Comparison of ENCODE assay signal across 8 cellular contexts in the genomic region with DNA sequence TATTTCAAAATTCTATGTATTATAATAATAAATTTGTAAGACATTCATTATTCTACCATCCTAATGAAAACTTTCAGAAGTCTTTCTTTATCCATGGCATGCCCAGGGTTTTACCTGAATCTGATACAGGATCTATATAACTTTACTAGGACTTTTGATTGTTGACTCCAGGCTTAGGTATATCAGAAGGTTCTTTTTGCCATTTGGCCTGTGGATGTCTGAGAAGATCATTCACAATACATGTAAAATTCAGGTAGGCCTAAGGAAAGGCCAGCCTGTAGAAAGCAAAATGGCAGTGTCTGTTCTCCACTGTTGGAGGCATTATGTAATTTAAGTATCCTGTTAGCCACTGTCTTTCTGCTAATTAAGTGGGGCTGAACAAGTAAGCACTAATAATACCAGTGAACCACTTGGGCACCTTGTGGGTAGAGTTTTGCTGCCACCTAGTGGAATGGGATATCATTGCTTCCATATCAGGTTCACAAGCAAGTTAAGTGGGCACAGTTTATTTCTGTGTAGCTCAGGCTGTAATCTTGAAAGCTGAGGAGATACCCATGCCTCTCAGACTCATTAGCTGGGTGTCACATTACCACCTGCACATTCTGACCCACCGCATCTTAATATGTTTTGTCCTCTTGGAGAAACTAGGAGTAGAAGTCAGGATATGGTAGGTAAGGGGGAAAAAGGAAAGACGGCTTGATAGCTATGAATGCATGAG.
DNase-seq lines count a peak whose midpoint lies in the region; ATAC-seq and TF ChIP-seq lines count a peak whose summit lies in the region.

No MANE protein-coding gene starts in this region.

- intact Hi-C loops in sigmoid colon (cut with DNase I) = loop anchor here (2.0 kb wide), 2 partner anchors 106 to 198 kb away; a partner anchor contains a TSS

- H3K27me3 ChIP-seq in right atrium auricular region (no peaks in the 10 kb centered on the region), sigmoid colon (no peaks in the 10 kb centered on the region)

- TF ChIP-seq CTCF in GM12874 (IDR thresholded peaks at IDR 0.05; ENCODE audit: insufficient read depth, low read depth, low read length) (peak; percentile 74), right atrium auricular region (IDR thresholded peaks at IDR 0.05) (peak; percentile 76 to 97), sigmoid colon (IDR thresholded peaks at IDR 0.05) (peak; percentile 81 to 95 (median 88))

- no peak overlapping the region for H3K4me3 ChIP-seq in right atrium auricular region
- H3K4me3 ChIP-seq in sigmoid colon = no peak overlapping the region

- H3K4me1 ChIP-seq in right atrium auricular region (peaks cover 0 to 10% of the 10 kb centered on the region in 2 donors), sigmoid colon (peaks cover 0 to 15% (median 10%) of the 10 kb centered on the region in 4 donors)

- WGBS in sigmoid colon, 2 donors = 56 to 58% methylated on average over 2 of the region's 2 CpGs

- H3K27ac ChIP-seq in angular gyrus (ENCODE audit: low read depth, low read length) (peak overlapping the region; percentile 64), right atrium auricular region (no peak overlapping the region), sigmoid colon (peak overlapping the region in 2 of 4 donors; percentile 25 to 38)

- H3K36me3 ChIP-seq in right atrium auricular region (peaks cover 25% of the 10 kb centered on the region), sigmoid colon (peaks cover 0 to 30% (median 6%) of the 10 kb centered on the region in 4 donors)

- DNase-seq in NCI-H1694 (lab: John Stamatoyannopoulos, UW) = peak; percentile 81
- peak in 4 of 5 donors; percentile 44 to 71 (median 62) for DNase-seq in T-helper 1 cell
- peak; percentile 63 for DNase-seq in right atrium auricular region (ENCODE audit: low spot score)
- DNase-seq in sigmoid colon = peak; percentile 73

- no peak for TF ChIP-seq POLR2A in sigmoid colon (IDR thresholded peaks at IDR 0.05)

- H3K9me3 ChIP-seq in right atrium auricular region (no peaks in the 10 kb centered on the region), sigmoid colon (no peaks in the 10 kb centered on the region)

- TF ChIP-seq EP300 in sigmoid colon (IDR thresholded peaks at IDR 0.05) = no peak

- peak; percentile 64 for ATAC-seq in HG02763 (IDR thresholded peaks at IDR 0.05; ENCODE audit: unreplicated experiment)
- ATAC-seq in HG02840 (IDR thresholded peaks at IDR 0.05; ENCODE audit: low FRiP score, unreplicated experiment) = no peak
